Comparison of ENCODE assay signal across 29 cellular contexts in genomic region chr1:100456880-100457279, GRCh38.
DNase-seq lines count a peak whose midpoint lies in the region; ATAC-seq and TF ChIP-seq lines count a peak whose summit lies in the region.
"Had no signal": no experiment of that assay in that cellular context is flagged by ENCODE, and none has a peak within 500 bp of the region (broad histone marks: within the 10 kb centered on the region; RNA-seq: fewer than 3 reads in every experiment).

No MANE protein-coding gene starts in this region.

- CTCF ChIA-PET in activated CD4-positive, alpha-beta memory T cell treated with anti-CD3 and anti-CD28 coated beads for 36 hours (lab: Charles Lee): interaction anchor here (0.6 to 8.4 kb wide), 19 partner anchors 10 to 646 kb away, joined by 3 to 116 read pairs (median 7); partner anchors contain the start of gene RTCA
- CTCF ChIA-PET in activated CD4-positive, alpha-beta memory T cell treated with anti-CD3 and anti-CD28 coated beads, Interleukin-2, amount 10 ng/mL, durations not matched to agents 7 days and 5 days (lab: Charles Lee): interaction anchor here (0.7 to 7.7 kb wide), 16 partner anchors 10 to 419 kb away, joined by 3 to 114 read pairs (median 4); partner anchors contain the start of genes CDC14A and RTCA

- H3K27me3 Mint-ChIP-seq in activated CD4-positive, alpha-beta memory T cell treated with anti-CD3 and anti-CD28 coated beads for 36 hours: no peaks in the 10 kb centered on the region
- H3K27me3 Mint-ChIP-seq in activated CD4-positive, alpha-beta memory T cell treated with anti-CD3 and anti-CD28 coated beads, Interleukin-2, amount 10 ng/mL, durations not matched to agents 7 days and 5 days: no peaks in the 10 kb centered on the region
- H3K27me3 Mint-ChIP-seq in T-helper 17 cell (no peaks in the 10 kb centered on the region), mesothelial cell of epicardium (ENCODE audit: low read depth) (no peaks in the 10 kb centered on the region)
- H3K27me3 Mint-ChIP-seq: naive B cell; stimulated activated naive CD8-positive, alpha-beta T cell treated with anti-CD3 and anti-CD28 coated beads, Interleukin-15, amount 100 ng/mL, for 72 hours had no signal

- no peak for DNase-seq in activated CD4-positive, alpha-beta memory T cell treated with anti-CD3 and anti-CD28 coated beads for 36 hours
- DNase-seq in activated CD4-positive, alpha-beta memory T cell treated with anti-CD3 and anti-CD28 coated beads, Interleukin-2, amount 10 ng/mL, durations not matched to agents 7 days and 5 days: no peak
- DNase-seq in T-helper 17 cell: no peak
- DNase-seq in dermis blood vessel endothelial cell: peak; percentile 42
- no peak for DNase-seq in mesothelial cell of epicardium (ENCODE audit: low spot score in 2 of 2, unreplicated experiment in 2 of 2)
- DNase-seq in NCI-H1694 treated with DMSO at 0.1 percent for 48 hours (lab: John Stamatoyannopoulos, UW): no peak
- DNase-seq in effector CD8-positive, alpha-beta T cell (lab: John Stamatoyannopoulos, UW): no peak
- DNase-seq in NCI-H748 treated with DMSO at 0.1 percent for 48 hours (lab: John Stamatoyannopoulos, UW): no peak
- DNase-seq: 8988T; activated naive CD4-positive, alpha-beta T cell; activated T-cell treated with anti-CD3 and anti-CD28 coated beads, Interleukin-2, amount 50 U/mL, for 4 hours; H7; islet precursor cell; KBM-7; midbrain; naive B cell; NCI-H1092 treated with DMSO at 0.1 percent for 48 hours; NCI-H2029; NCI-H526 treated with DMSO at 0.1 percent for 48 hours; PC-9; right lobe of liver; spleen; stimulated activated CD4-positive, alpha-beta T cell treated with anti-CD3 and anti-CD28 coated beads, Interleukin-2, amount 100 ng/mL, for 24 hours; stimulated activated CD8-positive, alpha-beta memory T cell treated with anti-CD3 and anti-CD28 coated beads, Interleukin-4, amount 100 ng/mL, for 48 hours; stimulated activated naive CD8-positive, alpha-beta T cell treated with anti-CD3 and anti-CD28 coated beads, Interleukin-15, amount 100 ng/mL, for 72 hours; thyroid gland; uterus had no signal

- no peak overlapping the region for H3K4me3 Mint-ChIP-seq in activated CD4-positive, alpha-beta memory T cell treated with anti-CD3 and anti-CD28 coated beads for 36 hours
- H3K4me3 Mint-ChIP-seq in activated CD4-positive, alpha-beta memory T cell treated with anti-CD3 and anti-CD28 coated beads, Interleukin-2, amount 10 ng/mL, durations not matched to agents 7 days and 5 days: no peak overlapping the region
- H3K4me3 Mint-ChIP-seq in T-helper 17 cell (peak overlapping the region; percentile 21), mesothelial cell of epicardium (no peak overlapping the region)
- H3K4me3 Mint-ChIP-seq: activated T-cell treated with anti-CD3 and anti-CD28 coated beads, Interleukin-2, amount 50 U/mL, for 4 hours; naive B cell; stimulated activated naive CD8-positive, alpha-beta T cell treated with anti-CD3 and anti-CD28 coated beads, Interleukin-15, amount 100 ng/mL, for 72 hours had no signal

- POLR2A ChIA-PET in activated CD4-positive, alpha-beta memory T cell treated with anti-CD3 and anti-CD28 coated beads for 36 hours (lab: Charles Lee): interaction anchor here (3.8 kb wide), 1 partner anchor 104 kb away, joined by 11 read pairs; the partner anchor contains the start of gene CDC14A
- POLR2A ChIA-PET in activated CD4-positive, alpha-beta memory T cell treated with anti-CD3 and anti-CD28 coated beads, Interleukin-2, amount 10 ng/mL, durations not matched to agents 7 days and 5 days (lab: Charles Lee): interaction anchor here (0.7 to 5.8 kb wide), 7 partner anchors 10 to 419 kb away, joined by 3 to 69 read pairs (median 3); partner anchors contain the start of gene CDC14A

- intact Hi-C loops in activated CD4-positive, alpha-beta memory T cell treated with anti-CD3 and anti-CD28 coated beads for 36 hours (cut with micrococcal nuclease): loop anchor here (10.0 kb wide), 1 partner anchor 492 kb away; the partner anchor contains the start of gene SLC35A3

- no peaks in the 10 kb centered on the region for H3K9me3 Mint-ChIP-seq in activated CD4-positive, alpha-beta memory T cell treated with anti-CD3 and anti-CD28 coated beads for 36 hours
- H3K9me3 Mint-ChIP-seq in activated CD4-positive, alpha-beta memory T cell treated with anti-CD3 and anti-CD28 coated beads, Interleukin-2, amount 10 ng/mL, durations not matched to agents 7 days and 5 days: no peaks in the 10 kb centered on the region
- H3K9me3 Mint-ChIP-seq in mesothelial cell of epicardium: no peaks in the 10 kb centered on the region
- H3K9me3 Mint-ChIP-seq: activated T-cell treated with anti-CD3 and anti-CD28 coated beads, Interleukin-2, amount 50 U/mL, for 4 hours; brain; naive B cell; stimulated activated naive CD8-positive, alpha-beta T cell treated with anti-CD3 and anti-CD28 coated beads, Interleukin-15, amount 100 ng/mL, for 72 hours had no signal

- peak overlapping the region; percentile 56 for H3K27ac Mint-ChIP-seq in activated CD4-positive, alpha-beta memory T cell treated with anti-CD3 and anti-CD28 coated beads for 36 hours
- no peak overlapping the region for H3K27ac Mint-ChIP-seq in activated CD4-positive, alpha-beta memory T cell treated with anti-CD3 and anti-CD28 coated beads, Interleukin-2, amount 10 ng/mL, durations not matched to agents 7 days and 5 days
- H3K27ac Mint-ChIP-seq in T-helper 17 cell: peak overlapping the region; percentile 91
- peak overlapping the region; percentile 22 for H3K27ac Mint-ChIP-seq in mesothelial cell of epicardium
- H3K27ac Mint-ChIP-seq: stimulated activated naive CD8-positive, alpha-beta T cell treated with anti-CD3 and anti-CD28 coated beads, Interleukin-15, amount 100 ng/mL, for 72 hours had no signal

- no peak for ATAC-seq in T-helper 17 cell
- ATAC-seq: activated T-cell treated with anti-CD3 and anti-CD28 coated beads, Interleukin-2, amount 50 U/mL, for 4 hours; right lobe of liver; stimulated activated naive CD8-positive, alpha-beta T cell treated with anti-CD3 and anti-CD28 coated beads, Interleukin-15, amount 100 ng/mL, for 72 hours had no signal

- peaks cover 55% of the 10 kb centered on the region for H3K4me1 Mint-ChIP-seq in activated CD4-positive, alpha-beta memory T cell treated with anti-CD3 and anti-CD28 coated beads for 36 hours (ENCODE audit: low read depth)
- peaks cover 61% of the 10 kb centered on the region for H3K4me1 Mint-ChIP-seq in activated CD4-positive, alpha-beta memory T cell treated with anti-CD3 and anti-CD28 coated beads, Interleukin-2, amount 10 ng/mL, durations not matched to agents 7 days and 5 days
- H3K4me1 Mint-ChIP-seq in T-helper 17 cell (peaks cover 39% of the 10 kb centered on the region), mesothelial cell of epicardium (peaks cover 12% of the 10 kb centered on the region)

- no peaks in the 10 kb centered on the region for H3K9me3 ChIP-seq in T-helper 17 cell (ENCODE audit: control insufficient read depth, low read length, poor library complexity, severe bottlenecking)
- H3K9me3 ChIP-seq: neutrophil, right lobe of liver, spleen, thyroid gland, uterus had no signal

- TF ChIP-seq CTCF in mesothelial cell of epicardium (IDR thresholded peaks at IDR 0.05; ENCODE audit: unreplicated experiment): no peak

- H3K36me3 Mint-ChIP-seq in activated CD4-positive, alpha-beta memory T cell treated with anti-CD3 and anti-CD28 coated beads for 36 hours: peaks cover 5% of the 10 kb centered on the region
- H3K36me3 Mint-ChIP-seq in activated CD4-positive, alpha-beta memory T cell treated with anti-CD3 and anti-CD28 coated beads, Interleukin-2, amount 10 ng/mL, durations not matched to agents 7 days and 5 days (ENCODE audit: low read depth): peaks cover 30% of the 10 kb centered on the region
- H3K36me3 Mint-ChIP-seq in T-helper 17 cell (ENCODE audit: low read depth): peaks cover 6% of the 10 kb centered on the region
- no peaks in the 10 kb centered on the region for H3K36me3 Mint-ChIP-seq in mesothelial cell of epicardium
- H3K36me3 Mint-ChIP-seq: brain, naive B cell had no signal
